ENCODE assay signal across 21 cellular contexts in genomic region chr10:128421731-128422130, GRCh38.
"Had no signal": no experiment of that assay in that cellular context is flagged by ENCODE, and none has a peak within 500 bp of the region (broad histone marks: within the 10 kb centered on the region; RNA-seq: fewer than 3 reads in every experiment).

No MANE protein-coding gene starts in this region.

- H3K36me3 ChIP-seq: MG63, SJSA1 had no signal

- H3K27me3 ChIP-seq: MG63, SJSA1 had no signal

- H3K9me3 ChIP-seq: MG63 had no signal

- H3K27ac ChIP-seq: HL-60, SJSA1, SK-N-MC had no signal

- H3K4me3 ChIP-seq: MG63, SJSA1, SK-N-MC had no signal

- DNase-seq: IMR-90, Karpas-422, KG1, NCI-H1092, NCI-H1105 treated with DMSO at 0.1 percent for 48 hours, NCI-H1417 treated with DMSO at 0.1 percent for 48 hours, NCI-H146, NCI-H1694 treated with DMSO at 0.1 percent for 48 hours, NCI-H1930, NCI-H2081, NCI-H2107, NCI-H2227 treated with DMSO at 0.1 percent for 48 hours, NCI-H526 treated with DMSO at 0.1 percent for 48 hours, NCI-H774, Right ventricle myocardium superior, RPMI8226, SIG-M5 had no signal

- H3K4me1 ChIP-seq: SJSA1 had no signal
